In genomic region chr3:41963823-41964222, GRCh38 we compare ENCODE assay signal across 20 cellular contexts. TPM values are rescaled to one million over a fixed set of nuclear protein-coding genes. Genes with fewer than 3 reads are reported as not detected.
A peak's percentile ranks its signal among the peaks of the same experiment; 100 is the strongest.
DNase-seq lines count a peak whose midpoint lies in the region; FAIRE-seq and TF ChIP-seq lines count a peak whose summit lies in the region.
"Had no signal": no experiment of that assay in that cellular context is flagged by ENCODE, and none has a peak within 500 bp of the region (broad histone marks: within the 10 kb centered on the region; RNA-seq: fewer than 3 reads in every experiment).

No MANE protein-coding gene starts in this region.

- peak; percentile 55 for DNase-seq in activated CD4-positive, alpha-beta T cell treated with anti-CD3 and anti-CD28 coated beads, Interleukin-2, amount 10 ng/mL, durations not matched to agents 24 days and 14 days
- DNase-seq in activated CD4-positive, alpha-beta T cell treated with anti-CD3 and anti-CD28 coated beads for 4 hours: no peak
- no peak for DNase-seq in mesenchymal stem cell
- DNase-seq in AG20443 (ENCODE audit: low spot score): no peak
- DNase-seq in GM12892 (ENCODE audit: insufficient read length): no peak
- DNase-seq in GM10266 (ENCODE audit: extremely low spot score): no peak
- DNase-seq: AML-193; CD8-positive, alpha-beta T cell; COR-L47; DMS153; DMS79 treated with DMSO at 0.1 percent for 48 hours; EL; HCEC 1CT had no signal

- H3K23ac ChIP-seq in mesenchymal stem cell (ENCODE audit: low read length in 2 of 2): no peak overlapping the region

- H3K27ac Mint-ChIP-seq in activated CD4-positive, alpha-beta T cell treated with anti-CD3 and anti-CD28 coated beads, Interleukin-2, amount 10 ng/mL, durations not matched to agents 24 days and 14 days: no peak overlapping the region
- peak overlapping the region; percentile 4 for H3K27ac Mint-ChIP-seq in dendritic cell treated with granulocyte-macrophage colony-stimulating factor and Interleukin-4, amounts not matched to agents 40 ng/mL and 50 ng/mL, for 4 days
- H3K27ac Mint-ChIP-seq: CD8-positive, alpha-beta T cell had no signal

- H2BK12ac ChIP-seq in mesenchymal stem cell (ENCODE audit: low read length in 2 of 2): no peak overlapping the region

- no peak overlapping the region for H2BK120ac ChIP-seq in mesenchymal stem cell (ENCODE audit: low read depth, low read length)

- H3K18ac ChIP-seq in mesenchymal stem cell (ENCODE audit: low read depth in 1 of 2, low read length in 2 of 2): no peak overlapping the region

- peak overlapping the region; percentile 13 for H4K8ac ChIP-seq in mesenchymal stem cell (ENCODE audit: low read length)

- FAIRE-seq in GM12892 (lab: Jason Lieb, UNC): no peak
- FAIRE-seq: D721Med, G401.6, GM19239 had no signal

- H3K27ac ChIP-seq in mesenchymal stem cell (ENCODE audit: low read length, poor library complexity, severe bottlenecking): no peak overlapping the region
- H3K27ac ChIP-seq: 22Rv1, KMS-11 had no signal

- no peaks in the 10 kb centered on the region for H3K9me3 ChIP-seq in mesenchymal stem cell (ENCODE audit: control insufficient read depth, low read length)
- H3K9me3 ChIP-seq: BLaER1 treated with 17β-estradiol and CSF1 and Interleukin-3, amounts not matched to agents 10 nM and 100 nM had no signal

- H3K4me1 ChIP-seq in mesenchymal stem cell (ENCODE audit: control insufficient read depth, insufficient read depth, low read depth, low read length): peaks cover 3% of the 10 kb centered on the region

- H3K14ac ChIP-seq in mesenchymal stem cell (ENCODE audit: low read length in 2 of 2): no peak overlapping the region

- H3K79me1 ChIP-seq in mesenchymal stem cell (replicated peaks; ENCODE audit: low read length, poor library complexity, severe bottlenecking): peaks cover 10% of the 10 kb centered on the region

- TF ChIP-seq CTCF in GM10266 (IDR thresholded peaks at IDR 0.05; ENCODE audit: control insufficient read depth, insufficient read depth, low read depth, missing control alignments): no peak

- TF ChIP-seq POLR2A in GM12892 (IDR thresholded peaks at IDR 0.05; ENCODE audit: low read depth, low read length): no peak

- no peaks in the 10 kb centered on the region for H3K36me3 ChIP-seq in mesenchymal stem cell (ENCODE audit: control insufficient read depth in 1 of 2, insufficient read depth in 2 of 2, low read depth in 1 of 2, low read length in 2 of 2)
- H3K36me3 ChIP-seq: BLaER1 treated with 17β-estradiol and CSF1 and Interleukin-3, amounts not matched to agents 10 nM and 100 nM had no signal

- H3K4me2 ChIP-seq in mesenchymal stem cell (ENCODE audit: low read length, poor library complexity, severe bottlenecking): no peak overlapping the region
- H3K4me2 ChIP-seq: KMS-11 had no signal

- no peak overlapping the region for H3K9ac ChIP-seq in mesenchymal stem cell (ENCODE audit: low read length)
- H3K9ac ChIP-seq: BLaER1 treated with 17β-estradiol and CSF1 and Interleukin-3, amounts not matched to agents 10 nM and 100 nM; KMS-11 had no signal

- 92% methylated on average over 10 of the region's 10 CpGs for WGBS in mesenchymal stem cell

- no peaks in the 10 kb centered on the region for H3K9me3 Mint-ChIP-seq in activated CD4-positive, alpha-beta T cell treated with anti-CD3 and anti-CD28 coated beads, Interleukin-2, amount 10 ng/mL, durations not matched to agents 24 days and 14 days
- no peaks in the 10 kb centered on the region for H3K9me3 Mint-ChIP-seq in dendritic cell treated with granulocyte-macrophage colony-stimulating factor and Interleukin-4, amounts not matched to agents 40 ng/mL and 50 ng/mL, for 4 days
- H3K9me3 Mint-ChIP-seq: CD8-positive, alpha-beta T cell had no signal

- H3K4me1 Mint-ChIP-seq in activated CD4-positive, alpha-beta T cell treated with anti-CD3 and anti-CD28 coated beads, Interleukin-2, amount 10 ng/mL, durations not matched to agents 24 days and 14 days: peaks cover 9% of the 10 kb centered on the region
- H3K4me1 Mint-ChIP-seq in dendritic cell treated with granulocyte-macrophage colony-stimulating factor and Interleukin-4, amounts not matched to agents 40 ng/mL and 50 ng/mL, for 4 days (ENCODE audit: low read depth): peaks cover 23% of the 10 kb centered on the region

- H3K4ac ChIP-seq in mesenchymal stem cell (ENCODE audit: low read depth in 1 of 2, low read length in 2 of 2): no peak overlapping the region

- no peaks in the 10 kb centered on the region for H3K27me3 ChIP-seq in mesenchymal stem cell (ENCODE audit: control insufficient read depth in 1 of 2, insufficient read depth in 1 of 2, low read length in 2 of 2)
- H3K27me3 ChIP-seq: BLaER1 treated with 17β-estradiol and CSF1 and Interleukin-3, amounts not matched to agents 10 nM and 100 nM had no signal

- intact Hi-C loops in activated CD4-positive, alpha-beta T cell treated with anti-CD3 and anti-CD28 coated beads, Interleukin-2, amount 10 ng/mL, durations not matched to agents 24 days and 14 days (cut with micrococcal nuclease): loop anchor here (2.0 kb wide), 1 partner anchor 1507 kb away; the partner anchor contains the start of gene RPL14
- intact Hi-C loops in dendritic cell treated with granulocyte-macrophage colony-stimulating factor and Interleukin-4, amounts not matched to agents 40 ng/mL and 50 ng/mL, for 4 days (cut with micrococcal nuclease): loop anchor here (5.0 kb wide), 2 partner anchors 638 to 1657 kb away; partner anchors contain the start of genes EIF1B and NKTR

- no peak overlapping the region for H2AFZ ChIP-seq in mesenchymal stem cell (ENCODE audit: low read depth, low read length)

- H3K4me3 Mint-ChIP-seq in activated CD4-positive, alpha-beta T cell treated with anti-CD3 and anti-CD28 coated beads, Interleukin-2, amount 10 ng/mL, durations not matched to agents 24 days and 14 days: no peak overlapping the region
- H3K4me3 Mint-ChIP-seq in dendritic cell treated with granulocyte-macrophage colony-stimulating factor and Interleukin-4, amounts not matched to agents 40 ng/mL and 50 ng/mL, for 4 days: no peak overlapping the region
- H3K4me3 Mint-ChIP-seq: CD8-positive, alpha-beta T cell had no signal

- H3K4me3 ChIP-seq in mesenchymal stem cell (ENCODE audit: insufficient read depth in 1 of 2, low read depth in 1 of 2, low read length in 2 of 2): no peak overlapping the region
- H3K4me3 ChIP-seq: BLaER1 treated with 17β-estradiol and CSF1 and Interleukin-3, amounts not matched to agents 10 nM and 100 nM had no signal

- peak overlapping the region; percentile 46 for H4K91ac ChIP-seq in mesenchymal stem cell (ENCODE audit: low read length)

- H3K27me3 Mint-ChIP-seq in activated CD4-positive, alpha-beta T cell treated with anti-CD3 and anti-CD28 coated beads, Interleukin-2, amount 10 ng/mL, durations not matched to agents 24 days and 14 days: peaks cover 4% of the 10 kb centered on the region
- H3K27me3 Mint-ChIP-seq in dendritic cell treated with granulocyte-macrophage colony-stimulating factor and Interleukin-4, amounts not matched to agents 40 ng/mL and 50 ng/mL, for 4 days: no peaks in the 10 kb centered on the region

- H3K36me3 Mint-ChIP-seq in activated CD4-positive, alpha-beta T cell treated with anti-CD3 and anti-CD28 coated beads, Interleukin-2, amount 10 ng/mL, durations not matched to agents 24 days and 14 days (ENCODE audit: low read depth): peaks cover 1% of the 10 kb centered on the region
- H3K36me3 Mint-ChIP-seq in dendritic cell treated with granulocyte-macrophage colony-stimulating factor and Interleukin-4, amounts not matched to agents 40 ng/mL and 50 ng/mL, for 4 days (ENCODE audit: low read depth): peaks cover 10% of the 10 kb centered on the region

- no peak overlapping the region for H2AK5ac ChIP-seq in mesenchymal stem cell (ENCODE audit: low read length, severe bottlenecking)

- no peak overlapping the region for H2BK15ac ChIP-seq in mesenchymal stem cell (ENCODE audit: low read depth, poor library complexity, severe bottlenecking)

- no peak overlapping the region for H2BK5ac ChIP-seq in mesenchymal stem cell (ENCODE audit: low read depth, low read length, poor library complexity, severe bottlenecking)

RNA-seq across cellular contexts. Expression of gene ULK4, which starts 1.9 kb away (rescaled TPM):
- 6.3 and 10.2 TPM in 2 replicates for total RNA-seq in activated CD4-positive, alpha-beta T cell treated with anti-CD3 and anti-CD28 coated beads, Interleukin-2, amount 10 ng/mL, durations not matched to agents 24 days and 14 days
- 1.8 TPM for polyA plus RNA-seq in mesenchymal stem cell (2013, experiment 1 of 2)
- 2.2 TPM for polyA plus RNA-seq in mesenchymal stem cell (2013, experiment 2 of 2)
- polyA plus RNA-seq in GM12892 (2012; ENCODE audit: missing spikeins): 7.5 TPM
